ENCODE assay signal across 18 cellular contexts in the genomic region with DNA sequence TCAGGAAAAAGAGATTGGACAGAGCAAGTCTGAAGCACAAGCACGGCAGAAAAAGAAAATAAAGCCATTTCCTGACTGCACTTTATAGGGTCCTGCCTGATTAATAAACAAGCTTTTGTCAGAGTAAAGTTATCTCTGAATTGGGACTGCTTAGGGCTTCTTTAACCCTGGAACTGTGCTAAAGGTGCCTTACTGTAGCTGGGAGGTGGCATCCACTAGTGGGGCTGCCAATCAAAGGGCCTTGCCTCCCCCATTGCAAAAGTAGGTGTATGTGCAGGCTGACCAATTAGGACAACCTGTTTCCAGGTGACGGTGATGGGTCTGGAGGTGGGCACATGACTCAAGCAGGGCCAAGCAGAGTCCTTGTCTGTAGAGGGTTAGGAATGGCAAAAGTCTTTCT.
"Had no signal": no experiment of that assay in that cellular context is flagged by ENCODE, and none has a peak within 500 bp of the region (broad histone marks: within the 10 kb centered on the region; RNA-seq: fewer than 3 reads in every experiment).

No MANE protein-coding gene starts in this region.

- H3K36me3 ChIP-seq: adrenal gland, lower lobe of right lung, neutrophil, sigmoid colon, stomach had no signal

- H3K4me1 ChIP-seq: sigmoid colon, stomach, testis had no signal

- H3K27me3 Mint-ChIP-seq: activated T-cell treated with anti-CD3 and anti-CD28 coated beads, Interleukin-2, amount 50 U/mL, for 24 hours had no signal

- ATAC-seq: activated CD8-positive, alpha-beta T cell treated with anti-CD3 and anti-CD28 coated beads, Interleukin-2, amount 10 ng/mL, durations not matched to agents 7 days and 5 days; natural killer cell treated with Interleukin-12 subunit alpha and Interleukin-12 subunit beta and Interleukin-15 and Interleukin-18, amount 100 ng/mL, for 72 hours; stimulated activated effector memory CD8-positive, alpha-beta T cell treated with anti-CD3 and anti-CD28 coated beads, Interleukin-12 subunit alpha, Interleukin-12 subunit beta, amount 100 ng/mL, for 72 hours had no signal

- H3K4me3 ChIP-seq: adrenal gland, lower lobe of right lung, sigmoid colon, stomach, testis had no signal

- DNase-seq: activated CD4-positive, alpha-beta T cell treated with anti-CD3 and anti-CD28 coated beads, Interleukin-2, amount 10 ng/mL, durations not matched to agents 24 days and 14 days; activated CD8-positive, alpha-beta T cell treated with anti-CD3 and anti-CD28 coated beads, Interleukin-2, amount 10 ng/mL, durations not matched to agents 7 days and 5 days; activated effector memory CD4-positive, alpha-beta T cell treated with anti-CD3 and anti-CD28 coated beads, Interleukin-2, amount 50 U/mL, for 16 hours; activated naive CD4-positive, alpha-beta T cell treated with anti-CD3 and anti-CD28 coated beads, Interleukin-2, amount 50 U/mL, for 16 hours; activated T-cell treated with anti-CD3 and anti-CD28 coated beads, Interleukin-2, amount 50 U/mL, for 24 hours; adrenal gland; dermis blood vessel endothelial cell; effector memory CD4-positive, alpha-beta T cell; foreskin fibroblast; lower lobe of right lung; sigmoid colon; stimulated activated CD4-positive, alpha-beta T cell treated with anti-CD3 and anti-CD28 coated beads, Interleukin-4, amount 100 ng/mL, for 24 hours; stomach; T1000; testis had no signal

- H3K4me1 Mint-ChIP-seq: stimulated activated effector memory CD8-positive, alpha-beta T cell treated with anti-CD3 and anti-CD28 coated beads, Interleukin-12 subunit alpha, Interleukin-12 subunit beta, amount 100 ng/mL, for 72 hours had no signal

- H3K36me3 Mint-ChIP-seq: natural killer cell treated with Interleukin-12 subunit alpha and Interleukin-12 subunit beta and Interleukin-15 and Interleukin-18, amount 100 ng/mL, for 72 hours had no signal

- H3K4me3 Mint-ChIP-seq: activated CD4-positive, alpha-beta T cell treated with anti-CD3 and anti-CD28 coated beads, Interleukin-2, amount 10 ng/mL, durations not matched to agents 24 days and 14 days; activated CD8-positive, alpha-beta T cell treated with anti-CD3 and anti-CD28 coated beads, Interleukin-2, amount 10 ng/mL, durations not matched to agents 7 days and 5 days; activated T-cell treated with anti-CD3 and anti-CD28 coated beads, Interleukin-2, amount 50 U/mL, for 24 hours; natural killer cell treated with Interleukin-12 subunit alpha and Interleukin-12 subunit beta and Interleukin-15 and Interleukin-18, amount 100 ng/mL, for 72 hours; stimulated activated effector memory CD8-positive, alpha-beta T cell treated with anti-CD3 and anti-CD28 coated beads, Interleukin-12 subunit alpha, Interleukin-12 subunit beta, amount 100 ng/mL, for 72 hours had no signal

- H3K27ac ChIP-seq: adrenal gland, lower lobe of right lung, neutrophil, sigmoid colon, stomach, testis had no signal

- H3K27me3 ChIP-seq: adrenal gland, sigmoid colon, stomach, testis had no signal

- H3K9me3 ChIP-seq: adrenal gland, lower lobe of right lung, neutrophil, sigmoid colon, stomach, testis had no signal

- H3K27ac Mint-ChIP-seq: activated CD4-positive, alpha-beta T cell treated with anti-CD3 and anti-CD28 coated beads, Interleukin-2, amount 10 ng/mL, durations not matched to agents 24 days and 14 days; activated CD8-positive, alpha-beta T cell treated with anti-CD3 and anti-CD28 coated beads, Interleukin-2, amount 10 ng/mL, durations not matched to agents 7 days and 5 days; activated T-cell treated with anti-CD3 and anti-CD28 coated beads, Interleukin-2, amount 50 U/mL, for 24 hours; natural killer cell treated with Interleukin-12 subunit alpha and Interleukin-12 subunit beta and Interleukin-15 and Interleukin-18, amount 100 ng/mL, for 72 hours; stimulated activated effector memory CD8-positive, alpha-beta T cell treated with anti-CD3 and anti-CD28 coated beads, Interleukin-12 subunit alpha, Interleukin-12 subunit beta, amount 100 ng/mL, for 72 hours had no signal

- H3K9me3 Mint-ChIP-seq: activated CD4-positive, alpha-beta T cell treated with anti-CD3 and anti-CD28 coated beads, Interleukin-2, amount 10 ng/mL, durations not matched to agents 24 days and 14 days; activated T-cell treated with anti-CD3 and anti-CD28 coated beads, Interleukin-2, amount 50 U/mL, for 24 hours; natural killer cell treated with Interleukin-12 subunit alpha and Interleukin-12 subunit beta and Interleukin-15 and Interleukin-18, amount 100 ng/mL, for 72 hours; stimulated activated effector memory CD8-positive, alpha-beta T cell treated with anti-CD3 and anti-CD28 coated beads, Interleukin-12 subunit alpha, Interleukin-12 subunit beta, amount 100 ng/mL, for 72 hours had no signal
